Comparison of ENCODE assay signal across 21 cellular contexts in genomic region chr15:62816342-62817059, GRCh38.
DNase-seq lines count a peak whose midpoint lies in the region; ATAC-seq and TF ChIP-seq lines count a peak whose summit lies in the region.
"Had no signal": no experiment of that assay in that cellular context is flagged by ENCODE, and none has a peak within 500 bp of the region (broad histone marks: within the 10 kb centered on the region; RNA-seq: fewer than 3 reads in every experiment).

No MANE protein-coding gene starts in this region.

- 64% methylated on average over 4 of the region's 4 CpGs for WGBS in esophagus muscularis mucosa
- 74 to 75% methylated on average over 4 of the region's 4 CpGs for WGBS in GM23248 (ENCODE audit: low coverage in 1 of 2, low lambda C conversion rate in 2 of 2, missing lambda C conversion rate in 2 of 2), 2 experiments
- WGBS in endodermal cell (ENCODE audit: insufficient coverage in 1 of 2, insufficient read length in 1 of 2), 2 experiments: 86 to 97% methylated on average over 4 of the region's 4 CpGs

- no peaks in the 10 kb centered on the region for H3K79me2 ChIP-seq in neural cell (replicated peaks; ENCODE audit: insufficient read depth, low read length)
- no peaks in the 10 kb centered on the region for H3K79me2 ChIP-seq in GM23248 (ENCODE audit: insufficient read depth)

- no peak for TF ChIP-seq EP300 in neural cell (conservative IDR thresholded peaks at IDR 0.05; ENCODE audit: poor library complexity, severe bottlenecking)
- no peak for TF ChIP-seq EP300 in esophagus muscularis mucosa (IDR thresholded peaks at IDR 0.05)

- H3K9ac ChIP-seq in neural cell (ENCODE audit: low read length) (no peak overlapping the region), GM23248 (no peak overlapping the region), endodermal cell (ENCODE audit: extremely low read depth, low read length, poor library complexity, severe bottlenecking) (no peak overlapping the region)
- H3K9ac ChIP-seq: BLaER1, KMS-11 had no signal

- H4K20me1 ChIP-seq in neural cell (ENCODE audit: insufficient read depth) (no peaks in the 10 kb centered on the region), GM23248 (ENCODE audit: insufficient read depth) (no peaks in the 10 kb centered on the region)
- H4K20me1 ChIP-seq: BLaER1 had no signal

- TF ChIP-seq CTCF in BE2C (IDR thresholded peaks at IDR 0.05; ENCODE audit: low read depth, low read length) (no peak), right atrium auricular region (IDR thresholded peaks at IDR 0.05) (no peak), neural cell (IDR thresholded peaks at IDR 0.05; ENCODE audit: poor library complexity, severe bottlenecking) (no peak), esophagus muscularis mucosa (IDR thresholded peaks at IDR 0.05) (no peak), endodermal cell (conservative IDR thresholded peaks at IDR 0.05) (no peak)

- ATAC-seq in HG02642 (IDR thresholded peaks at IDR 0.05; ENCODE audit: poor library complexity, unreplicated experiment): no peak
- ATAC-seq: A549 had no signal

- H3K4me1 Mint-ChIP-seq in endodermal cell: peaks cover 2% of the 10 kb centered on the region
- H3K4me1 Mint-ChIP-seq: activated naive CD4-positive, alpha-beta T cell treated with anti-CD3 and anti-CD28 coated beads, Interleukin-2, amount 50 U/mL, for 24 hours had no signal

- in situ Hi-C loops in GM23248 (cut with MboI): no loop called here

- H3K4me2 ChIP-seq in neural cell (ENCODE audit: low read length) (no peak overlapping the region), GM23248 (ENCODE audit: unreplicated experiment) (no peak overlapping the region)
- H3K4me2 ChIP-seq: A549, BLaER1, KMS-11 had no signal

- DNase-seq in BE2C (no peak), amniotic epithelial cell (ENCODE audit: low read depth) (peak; percentile 95), right atrium auricular region (ENCODE audit: low spot score) (no peak), esophagus muscularis mucosa (ENCODE audit: extremely low spot score) (no peak), GM23248 (no peak), endodermal cell (no peak)
- DNase-seq: activated CD4-positive, alpha-beta T cell treated with anti-CD3 and anti-CD28 coated beads for 4 hours; Caco-2; hippocampal formation; NCI-H1048; NCI-H2081 treated with DMSO at 0.1 percent for 48 hours; NCI-H510A treated with DMSO at 0.1 percent for 48 hours; RPMI8226; stimulated activated CD4-positive, alpha-beta T cell treated with anti-CD3 and anti-CD28 coated beads, Interleukin-12 subunit alpha, Interleukin-12 subunit beta, amount 100 ng/mL, for 4 hours had no signal

- H2AFZ ChIP-seq in neural cell (ENCODE audit: low read depth, low read length): no peak overlapping the region
- no peak overlapping the region for H2AFZ ChIP-seq in GM23248

- H3K9me2 ChIP-seq in neural cell (ENCODE audit: insufficient read depth, low read length) (no peaks in the 10 kb centered on the region), GM23248 (ENCODE audit: insufficient read depth) (no peaks in the 10 kb centered on the region)

- H3K36me3 Mint-ChIP-seq in endodermal cell (ENCODE audit: low read depth): peaks cover 34% of the 10 kb centered on the region
- H3K36me3 Mint-ChIP-seq: activated naive CD4-positive, alpha-beta T cell treated with anti-CD3 and anti-CD28 coated beads, Interleukin-2, amount 50 U/mL, for 24 hours had no signal

- H3K4me1 ChIP-seq in BE2C (peaks cover 22% of the 10 kb centered on the region), right atrium auricular region (peaks cover 0 to 32% of the 10 kb centered on the region in 2 donors), esophagus muscularis mucosa (peaks cover 0 to 7% (median 0%) of the 10 kb centered on the region in 4 donors), GM23248 (ENCODE audit: insufficient read depth) (no peaks in the 10 kb centered on the region), endodermal cell (ENCODE audit: control insufficient read depth, insufficient read depth, low read length) (peaks cover 4% of the 10 kb centered on the region)
- H3K4me1 ChIP-seq: ascending aorta, BLaER1 had no signal

- H3K27me3 ChIP-seq in BE2C: no peaks in the 10 kb centered on the region
- no peaks in the 10 kb centered on the region for H3K27me3 ChIP-seq in right atrium auricular region
- H3K27me3 ChIP-seq in neural cell (ENCODE audit: insufficient read depth, low read depth, low read length): no peaks in the 10 kb centered on the region
- no peaks in the 10 kb centered on the region for H3K27me3 ChIP-seq in esophagus muscularis mucosa
- H3K27me3 ChIP-seq in GM23248 (replicated peaks; ENCODE audit: insufficient read depth): no peaks in the 10 kb centered on the region
- no peaks in the 10 kb centered on the region for H3K27me3 ChIP-seq in endodermal cell (ENCODE audit: control insufficient read depth, insufficient read depth, low read length, poor library complexity, severe bottlenecking)
- H3K27me3 ChIP-seq: ascending aorta, BLaER1 had no signal

- no peaks in the 10 kb centered on the region for H3K9me3 Mint-ChIP-seq in endodermal cell
- H3K9me3 Mint-ChIP-seq: activated naive CD4-positive, alpha-beta T cell treated with anti-CD3 and anti-CD28 coated beads, Interleukin-2, amount 50 U/mL, for 24 hours had no signal

- intact Hi-C loops in esophagus muscularis mucosa (cut with DNase I): no loop called here

- no peaks in the 10 kb centered on the region for H3F3A ChIP-seq in neural cell (ENCODE audit: insufficient read depth, low read length, poor library complexity, severe bottlenecking)
- no peaks in the 10 kb centered on the region for H3F3A ChIP-seq in GM23248 (ENCODE audit: insufficient read depth)

- no peak for TF ChIP-seq RAD21 in neural cell (conservative IDR thresholded peaks at IDR 0.05)

- peak overlapping the region; percentile 67 to 86 for H3K27ac ChIP-seq in right atrium auricular region
- peak overlapping the region; percentile 9 for H3K27ac ChIP-seq in neural cell (ENCODE audit: low read length)
- H3K27ac ChIP-seq in esophagus muscularis mucosa (replicated peaks in 1 of 4): no peak overlapping the region
- no peak overlapping the region for H3K27ac ChIP-seq in GM23248
- no peak overlapping the region for H3K27ac ChIP-seq in endodermal cell (ENCODE audit: low read depth, low read length)
- H3K27ac ChIP-seq: A549, ascending aorta, BLaER1, KMS-11 had no signal

- H3K27me3 Mint-ChIP-seq in endodermal cell (ENCODE audit: insufficient read depth): no peaks in the 10 kb centered on the region

- no peak overlapping the region for H3K4me3 Mint-ChIP-seq in endodermal cell
- H3K4me3 Mint-ChIP-seq: activated naive CD4-positive, alpha-beta T cell treated with anti-CD3 and anti-CD28 coated beads, Interleukin-2, amount 50 U/mL, for 24 hours had no signal

- no peak overlapping the region for H3K27ac Mint-ChIP-seq in endodermal cell
- H3K27ac Mint-ChIP-seq: activated naive CD4-positive, alpha-beta T cell treated with anti-CD3 and anti-CD28 coated beads, Interleukin-2, amount 50 U/mL, for 24 hours had no signal

- no peaks in the 10 kb centered on the region for H3K9me3 ChIP-seq in BE2C
- H3K9me3 ChIP-seq in right atrium auricular region: no peaks in the 10 kb centered on the region
- H3K9me3 ChIP-seq in neural cell (ENCODE audit: low read length): no peaks in the 10 kb centered on the region
- H3K9me3 ChIP-seq in esophagus muscularis mucosa: no peaks in the 10 kb centered on the region
- no peaks in the 10 kb centered on the region for H3K9me3 ChIP-seq in GM23248 (ENCODE audit: low read depth)
- H3K9me3 ChIP-seq in endodermal cell (ENCODE audit: control insufficient read depth, low read length): no peaks in the 10 kb centered on the region
- H3K9me3 ChIP-seq: A549, ascending aorta, BLaER1, Caco-2 had no signal

- H3K36me3 ChIP-seq in BE2C (peaks cover 3% of the 10 kb centered on the region), right atrium auricular region (peaks cover 9% of the 10 kb centered on the region), neural cell (ENCODE audit: insufficient read depth, low read length) (no peaks in the 10 kb centered on the region), esophagus muscularis mucosa (peaks cover 0 to 29% (median 11%) of the 10 kb centered on the region in 4 donors), GM23248 (ENCODE audit: low read depth) (no peaks in the 10 kb centered on the region; the same call in 1 of the 2 replicates), endodermal cell (ENCODE audit: control insufficient read depth, insufficient read depth, low read length) (peaks cover 52% of the 10 kb centered on the region)
- H3K36me3 ChIP-seq: BLaER1 had no signal

- H3K4me3 ChIP-seq in BE2C (ENCODE audit: low read depth, low read length) (peak overlapping the region; percentile 15), right atrium auricular region (no peak overlapping the region), neural cell (ENCODE audit: low read length) (no peak overlapping the region), esophagus muscularis mucosa (no peak overlapping the region), GM23248 (no peak overlapping the region), endodermal cell (ENCODE audit: low read length) (no peak overlapping the region)
- H3K4me3 ChIP-seq: A549, ascending aorta, BLaER1 had no signal

- no peak for TF ChIP-seq POLR2A in esophagus muscularis mucosa (IDR thresholded peaks at IDR 0.05; ENCODE audit: low read depth)

TF ChIP-seq in neural cell, 6 proteins besides CTCF, POLR2A, EP300 and RAD21 (continues in another document):
- TF ChIP-seq REST (IDR thresholded peaks at IDR 0.05; ENCODE audit: borderline replicate concordance): no peak
- TF ChIP-seq EZH2 (IDR thresholded peaks at IDR 0.05; ENCODE audit: borderline replicate concordance, insufficient read depth, low read length, poor library complexity, severe bottlenecking): no peak

Comparison
In these comparisons a context has a peak if more than half of its experiments do, and no peak if none do; other contexts are left out.
1. H3K27ac ChIP-seq: peak in right atrium auricular region (2 of 2) and neural cell (single experiment); none in esophagus muscularis mucosa (0 of 4), GM23248 (single experiment) and endodermal cell (single experiment).